Comparison of ENCODE assay signal across 20 cellular contexts in the genomic region with DNA sequence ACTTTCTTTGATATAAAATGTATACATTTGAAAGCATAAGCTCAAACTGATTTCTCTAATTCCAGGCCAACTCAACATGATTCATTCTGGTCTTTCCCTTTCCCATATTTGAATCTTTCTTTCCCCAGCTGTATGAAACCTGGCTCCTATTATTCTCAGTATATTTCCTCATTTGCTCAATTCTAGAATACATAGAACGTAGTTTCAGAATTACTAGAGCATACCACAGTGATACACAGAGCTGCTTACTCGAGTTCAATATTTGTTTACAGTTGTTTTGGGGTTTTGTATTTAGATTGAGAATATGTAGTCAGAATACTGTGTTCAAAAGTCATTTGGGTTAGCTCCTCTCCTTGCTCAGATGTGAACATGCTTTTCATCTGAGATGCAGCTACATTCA. TPM values are rescaled to one million over a fixed set of nuclear protein-coding genes. Genes with fewer than 3 reads are reported as not detected.
DNase-seq lines count a peak whose midpoint lies in the region; ATAC-seq lines count a peak whose summit lies in the region.
"Had no signal": no experiment of that assay in that cellular context is flagged by ENCODE, and none has a peak within 500 bp of the region (broad histone marks: within the 10 kb centered on the region; RNA-seq: fewer than 3 reads in every experiment).

No MANE protein-coding gene starts in this region.

- peaks cover 8 to 9% of the 10 kb centered on the region in 2 experiments for H3K27me3 ChIP-seq in mesenchymal stem cell (ENCODE audit: control insufficient read depth in 1 of 2, insufficient read depth in 1 of 2, low read length in 2 of 2)
- H3K27me3 ChIP-seq: cardiac muscle cell, MG63 had no signal

- H3K9me3 Mint-ChIP-seq in activated CD4-positive, alpha-beta T cell treated with anti-CD3 and anti-CD28 coated beads for 36 hours (ENCODE audit: low read depth), result no peaks in the 10 kb centered on the region
- no peaks in the 10 kb centered on the region for H3K9me3 Mint-ChIP-seq in activated T-helper 17 cell treated with anti-CD3 and anti-CD28 coated beads, Interleukin-2, amount 50 U/mL, for 72 hours
- H3K9me3 Mint-ChIP-seq: stimulated activated naive CD8-positive, alpha-beta T cell treated with anti-CD3 and anti-CD28 coated beads, Interleukin-15, Interleukin-2, amounts not matched to agents 100 ng/mL and 50 ng/mL, for 24 hours had no signal

- H3K36me3 ChIP-seq in mesenchymal stem cell (ENCODE audit: control insufficient read depth in 1 of 2, insufficient read depth in 2 of 2, low read depth in 1 of 2, low read length in 2 of 2), result no peaks in the 10 kb centered on the region
- H3K36me3 ChIP-seq: cardiac muscle cell, MG63, WERI-Rb-1 had no signal

- no peak overlapping the region for H2BK120ac ChIP-seq in mesenchymal stem cell (ENCODE audit: low read depth, low read length)

- POLR2A ChIA-PET in activated CD4-positive, alpha-beta T cell treated with anti-CD3 and anti-CD28 coated beads for 36 hours (lab: Charles Lee), result interaction anchor here (0.5 to 1.0 kb wide), 2 partner anchors 29 to 40 kb away, joined by 3 read pairs; no protein-coding TSS in a partner anchor

- ATAC-seq in activated CD4-positive, alpha-beta T cell treated with anti-CD3 and anti-CD28 coated beads for 36 hours, result peak; percentile 65
- peak; percentile 72 for ATAC-seq in GM21515 (IDR thresholded peaks at IDR 0.05; ENCODE audit: unreplicated experiment)
- peak; percentile 64 for ATAC-seq in HG03045 (IDR thresholded peaks at IDR 0.05; ENCODE audit: unreplicated experiment)
- peak; percentile 88 for ATAC-seq in activated T-helper 17 cell treated with anti-CD3 and anti-CD28 coated beads, Interleukin-2, amount 50 U/mL, for 72 hours (replicated peaks)

- WGBS in mesenchymal stem cell, result 88% methylated on average over 1 of the region's 2 CpGs

- H3K18ac ChIP-seq in mesenchymal stem cell (ENCODE audit: low read depth in 1 of 2, low read length in 2 of 2), result no peak overlapping the region

- H3K4me1 Mint-ChIP-seq in activated CD4-positive, alpha-beta T cell treated with anti-CD3 and anti-CD28 coated beads for 36 hours, result peaks cover 28% of the 10 kb centered on the region
- H3K4me1 Mint-ChIP-seq in activated T-helper 17 cell treated with anti-CD3 and anti-CD28 coated beads, Interleukin-2, amount 50 U/mL, for 72 hours, result peaks cover 20% of the 10 kb centered on the region

- H3K27me3 Mint-ChIP-seq in activated CD4-positive, alpha-beta T cell treated with anti-CD3 and anti-CD28 coated beads for 36 hours, result peaks cover 3% of the 10 kb centered on the region
- H3K27me3 Mint-ChIP-seq in activated T-helper 17 cell treated with anti-CD3 and anti-CD28 coated beads, Interleukin-2, amount 50 U/mL, for 72 hours, result peaks cover 2% of the 10 kb centered on the region
- H3K27me3 Mint-ChIP-seq: stimulated activated naive CD8-positive, alpha-beta T cell treated with anti-CD3 and anti-CD28 coated beads, Interleukin-15, Interleukin-2, amounts not matched to agents 100 ng/mL and 50 ng/mL, for 24 hours had no signal

- H2BK5ac ChIP-seq in mesenchymal stem cell (ENCODE audit: low read depth, low read length, poor library complexity, severe bottlenecking), result no peak overlapping the region

- no peak overlapping the region for H4K91ac ChIP-seq in mesenchymal stem cell (ENCODE audit: low read length)

- no peak overlapping the region for H2AK5ac ChIP-seq in mesenchymal stem cell (ENCODE audit: low read length, severe bottlenecking)

- H2BK12ac ChIP-seq in mesenchymal stem cell (ENCODE audit: low read length in 2 of 2), result no peak overlapping the region

- DNase-seq in activated CD4-positive, alpha-beta T cell treated with anti-CD3 and anti-CD28 coated beads for 36 hours, result no peak
- DNase-seq in activated CD4-positive, alpha-beta T cell treated with anti-CD3 and anti-CD28 coated beads, Interleukin-2, amount 50 U/mL, for 4 hours, result no peak
- DNase-seq in NCI-H1092 treated with DMSO at 0.1 percent for 48 hours (lab: John Stamatoyannopoulos, UW), result no peak
- DNase-seq in AG08396 (ENCODE audit: low spot score), result no peak
- DNase-seq in mesenchymal stem cell, result no peak
- DNase-seq: 8988T, activated gamma-delta T cell treated with Interleukin-2 at 50 U/mL for 16 hours, Calu3, mammary epithelial cell, MG63, NCI-H446 treated with DMSO at 0.1 percent for 48 hours, SHP77 treated with DMSO at 0.1 percent for 48 hours, WERI-Rb-1 had no signal

- H3K27ac Mint-ChIP-seq in activated CD4-positive, alpha-beta T cell treated with anti-CD3 and anti-CD28 coated beads for 36 hours, result no peak overlapping the region
- H3K27ac Mint-ChIP-seq in activated T-helper 17 cell treated with anti-CD3 and anti-CD28 coated beads, Interleukin-2, amount 50 U/mL, for 72 hours, result peak overlapping the region; percentile 85

- no peak overlapping the region for H2AFZ ChIP-seq in mesenchymal stem cell (ENCODE audit: low read depth, low read length)
- H2AFZ ChIP-seq: parathyroid adenoma had no signal

- no peak overlapping the region for H3K27ac ChIP-seq in mesenchymal stem cell (ENCODE audit: low read length, poor library complexity, severe bottlenecking)
- H3K27ac ChIP-seq: cardiac muscle cell, epithelial cell of prostate, parathyroid adenoma, WERI-Rb-1 had no signal

- H3K4me3 ChIP-seq in mesenchymal stem cell (ENCODE audit: insufficient read depth in 1 of 2, low read depth in 1 of 2, low read length in 2 of 2), result no peak overlapping the region
- H3K4me3 ChIP-seq: cardiac muscle cell, MG63 had no signal

- H2BK15ac ChIP-seq in mesenchymal stem cell (ENCODE audit: low read depth, poor library complexity, severe bottlenecking), result no peak overlapping the region

- H3K36me3 Mint-ChIP-seq in activated CD4-positive, alpha-beta T cell treated with anti-CD3 and anti-CD28 coated beads for 36 hours (ENCODE audit: low read depth), result peaks cover 2% of the 10 kb centered on the region
- peaks cover 30% of the 10 kb centered on the region for H3K36me3 Mint-ChIP-seq in activated T-helper 17 cell treated with anti-CD3 and anti-CD28 coated beads, Interleukin-2, amount 50 U/mL, for 72 hours (ENCODE audit: low read depth)

- H3K4me2 ChIP-seq in mesenchymal stem cell (ENCODE audit: low read length, poor library complexity, severe bottlenecking), result no peak overlapping the region

- H3K23ac ChIP-seq in mesenchymal stem cell (ENCODE audit: low read length in 2 of 2), result no peak overlapping the region

- H4K8ac ChIP-seq in mesenchymal stem cell (ENCODE audit: low read length), result no peak overlapping the region

- no peaks in the 10 kb centered on the region for H3K9me3 ChIP-seq in mesenchymal stem cell (ENCODE audit: control insufficient read depth, low read length)
- H3K9me3 ChIP-seq: MG63 had no signal

- CTCF ChIA-PET in activated CD4-positive, alpha-beta T cell treated with anti-CD3 and anti-CD28 coated beads for 36 hours (lab: Charles Lee), result interaction anchor here (1.1 to 1.5 kb wide), 4 partner anchors 9 to 53 kb away, joined by 3 to 8 read pairs (median 4); no protein-coding TSS in a partner anchor

- H3K4me1 ChIP-seq in mesenchymal stem cell (ENCODE audit: control insufficient read depth, insufficient read depth, low read depth, low read length), result peaks cover 1% of the 10 kb centered on the region
- H3K4me1 ChIP-seq: parathyroid adenoma had no signal

- no peak overlapping the region for H3K4me3 Mint-ChIP-seq in activated CD4-positive, alpha-beta T cell treated with anti-CD3 and anti-CD28 coated beads for 36 hours
- H3K4me3 Mint-ChIP-seq in activated T-helper 17 cell treated with anti-CD3 and anti-CD28 coated beads, Interleukin-2, amount 50 U/mL, for 72 hours, result peak overlapping the region; percentile 32
- H3K4me3 Mint-ChIP-seq: stimulated activated naive CD8-positive, alpha-beta T cell treated with anti-CD3 and anti-CD28 coated beads, Interleukin-15, Interleukin-2, amounts not matched to agents 100 ng/mL and 50 ng/mL, for 24 hours had no signal

- no peak overlapping the region for H3K9ac ChIP-seq in mesenchymal stem cell (ENCODE audit: low read length)
- H3K9ac ChIP-seq: parathyroid adenoma had no signal

- no peak overlapping the region for H3K4ac ChIP-seq in mesenchymal stem cell (ENCODE audit: low read depth in 1 of 2, low read length in 2 of 2)

- no peak overlapping the region for H3K14ac ChIP-seq in mesenchymal stem cell (ENCODE audit: low read length in 2 of 2)

- H3K79me1 ChIP-seq in mesenchymal stem cell (replicated peaks; ENCODE audit: low read length, poor library complexity, severe bottlenecking), result no peaks in the 10 kb centered on the region

- intact Hi-C loops in activated CD4-positive, alpha-beta T cell treated with anti-CD3 and anti-CD28 coated beads for 36 hours (cut with DNase I, micrococcal nuclease), result loop anchor here (1.0 to 5.0 kb wide), 3 partner anchors 28 to 52 kb away; a partner anchor contains a TSS

RNA-seq across cellular contexts. Expression of a gene that starts 43.0 kb away (rescaled TPM):
- 1 to 10 TPM; 6.9 to 9.3 TPM for total RNA-seq in activated CD4-positive, alpha-beta T cell treated with anti-CD3 and anti-CD28 coated beads for 36 hours
- total RNA-seq in activated T-helper 17 cell treated with anti-CD3 and anti-CD28 coated beads, Interleukin-2, amount 50 U/mL, for 72 hours, result 10 to 100 TPM; 26.8 to 41.9 TPM
- 0.04 TPM for polyA plus RNA-seq in mesenchymal stem cell (2013, experiment 1 of 2)
- 0.04 TPM for polyA plus RNA-seq in mesenchymal stem cell (2013, experiment 2 of 2)
